Comparison of ENCODE assay signal across 1 cellular context in the genomic region with DNA sequence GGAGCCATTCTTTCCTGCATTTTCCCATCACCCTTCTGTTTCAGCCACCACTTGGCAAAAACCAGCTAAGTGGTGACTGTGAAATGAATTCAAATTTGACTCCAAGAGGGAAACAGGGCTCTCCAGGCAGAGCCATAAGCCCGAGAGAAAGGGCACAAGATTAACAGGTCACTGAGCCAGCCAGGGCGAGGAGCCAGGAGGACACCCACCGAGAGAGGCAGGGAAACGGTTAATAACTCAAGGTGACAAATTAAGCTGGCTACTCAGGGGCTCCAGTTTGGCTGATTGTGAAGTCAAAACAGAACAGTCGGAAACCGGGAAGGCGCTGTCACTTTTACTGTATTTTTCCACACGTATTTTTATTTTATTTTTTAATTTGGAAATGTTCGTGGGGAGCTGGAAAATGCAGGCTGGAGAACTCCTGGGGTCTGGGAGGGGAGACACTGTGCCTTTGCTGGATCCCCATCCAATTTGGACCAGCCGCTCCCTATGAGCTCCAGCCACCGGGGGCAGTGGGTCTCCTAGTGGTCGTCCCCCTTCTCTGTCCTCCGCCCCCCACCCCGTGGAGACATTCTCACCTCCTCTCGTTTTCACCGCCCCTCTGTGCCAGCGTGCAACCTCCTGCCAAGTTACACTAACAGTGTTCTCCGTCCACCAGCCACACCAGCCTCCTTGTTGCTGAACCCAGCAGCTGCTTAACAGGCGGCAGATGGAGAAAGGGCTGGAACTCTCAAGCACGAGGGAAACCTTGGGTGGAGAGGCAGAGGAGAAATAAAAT.
TF ChIP-seq lines count a peak whose summit lies in the region.

No MANE protein-coding gene starts in this region.

TF ChIP-seq in GM12878, 131 proteins besides CTCF, POLR2A, EP300 and RAD21 (continued from another document):
- TF ChIP-seq, protein P1, sequence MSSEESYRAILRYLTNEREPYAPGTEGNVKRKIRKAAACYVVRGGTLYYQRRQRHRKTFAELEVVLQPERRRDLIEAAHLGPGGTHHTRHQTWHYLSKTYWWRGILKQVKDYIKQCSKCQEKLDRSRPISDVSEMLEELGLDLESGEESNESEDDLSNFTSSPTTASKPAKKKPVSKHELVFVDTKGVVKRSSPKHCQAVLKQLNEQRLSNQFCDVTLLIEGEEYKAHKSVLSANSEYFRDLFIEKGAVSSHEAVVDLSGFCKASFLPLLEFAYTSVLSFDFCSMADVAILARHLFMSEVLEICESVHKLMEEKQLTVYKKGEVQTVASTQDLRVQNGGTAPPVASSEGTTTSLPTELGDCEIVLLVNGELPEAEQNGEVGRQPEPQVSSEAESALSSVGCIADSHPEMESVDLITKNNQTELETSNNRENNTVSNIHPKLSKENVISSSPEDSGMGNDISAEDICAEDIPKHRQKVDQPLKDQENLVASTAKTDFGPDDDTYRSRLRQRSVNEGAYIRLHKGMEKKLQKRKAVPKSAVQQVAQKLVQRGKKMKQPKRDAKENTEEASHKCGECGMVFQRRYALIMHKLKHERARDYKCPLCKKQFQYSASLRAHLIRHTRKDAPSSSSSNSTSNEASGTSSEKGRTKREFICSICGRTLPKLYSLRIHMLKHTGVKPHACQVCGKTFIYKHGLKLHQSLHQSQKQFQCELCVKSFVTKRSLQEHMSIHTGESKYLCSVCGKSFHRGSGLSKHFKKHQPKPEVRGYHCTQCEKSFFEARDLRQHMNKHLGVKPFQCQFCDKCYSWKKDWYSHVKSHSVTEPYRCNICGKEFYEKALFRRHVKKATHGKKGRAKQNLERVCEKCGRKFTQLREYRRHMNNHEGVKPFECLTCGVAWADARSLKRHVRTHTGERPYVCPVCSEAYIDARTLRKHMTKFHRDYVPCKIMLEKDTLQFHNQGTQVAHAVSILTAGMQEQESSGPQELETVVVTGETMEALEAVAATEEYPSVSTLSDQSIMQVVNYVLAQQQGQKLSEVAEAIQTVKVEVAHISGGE (CRISPR knock-in tag; IDR thresholded peaks at IDR 0.05) = no peak
- no peak for TF ChIP-seq MEF2B (IDR thresholded peaks at IDR 0.05; ENCODE audit: partially characterized antibody, poor library complexity, severe bottlenecking)
- TF ChIP-seq NR2C2 (IDR thresholded peaks at IDR 0.05; ENCODE audit: borderline replicate concordance, control insufficient read depth, insufficient read length, low read depth) = no peak
- no peak for TF ChIP-seq SRF (IDR thresholded peaks at IDR 0.05; ENCODE audit: low read depth in 2 of 2, low read length in 2 of 2)
- no peak for TF ChIP-seq PAX5 (IDR thresholded peaks at IDR 0.05; ENCODE audit: borderline replicate concordance, low read depth, low read length)
- TF ChIP-seq MXI1 (IDR thresholded peaks at IDR 0.05; ENCODE audit: low read depth, low read length) = no peak
- TF ChIP-seq, protein P2, sequence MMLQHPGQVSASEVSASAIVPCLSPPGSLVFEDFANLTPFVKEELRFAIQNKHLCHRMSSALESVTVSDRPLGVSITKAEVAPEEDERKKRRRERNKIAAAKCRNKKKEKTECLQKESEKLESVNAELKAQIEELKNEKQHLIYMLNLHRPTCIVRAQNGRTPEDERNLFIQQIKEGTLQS (IDR thresholded peaks at IDR 0.05; ENCODE audit: borderline replicate concordance, extremely low read depth, low read depth, low read length) = no peak
- no peak for TF ChIP-seq HDGF (IDR thresholded peaks at IDR 0.05)
- TF ChIP-seq, protein P3, sequence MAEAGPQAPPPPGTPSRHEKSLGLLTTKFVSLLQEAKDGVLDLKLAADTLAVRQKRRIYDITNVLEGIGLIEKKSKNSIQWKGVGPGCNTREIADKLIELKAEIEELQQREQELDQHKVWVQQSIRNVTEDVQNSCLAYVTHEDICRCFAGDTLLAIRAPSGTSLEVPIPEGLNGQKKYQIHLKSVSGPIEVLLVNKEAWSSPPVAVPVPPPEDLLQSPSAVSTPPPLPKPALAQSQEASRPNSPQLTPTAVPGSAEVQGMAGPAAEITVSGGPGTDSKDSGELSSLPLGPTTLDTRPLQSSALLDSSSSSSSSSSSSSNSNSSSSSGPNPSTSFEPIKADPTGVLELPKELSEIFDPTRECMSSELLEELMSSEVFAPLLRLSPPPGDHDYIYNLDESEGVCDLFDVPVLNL (IDR thresholded peaks at IDR 0.05; ENCODE audit: low read depth, low read length) = no peak
- no peak for TF ChIP-seq RBBP5 (conservative IDR thresholded peaks at IDR 0.05)
- no peak for TF ChIP-seq JUND (IDR thresholded peaks at IDR 0.05; ENCODE audit: low read depth, low read length)
TF ChIP-seq in GM12878: peak in this region for 0.
